Comparison of ENCODE assay signal across 13 cellular contexts in genomic region chr19:33514885-33515485, GRCh38. TPM values are rescaled to one million over a fixed set of nuclear protein-coding genes. Genes with fewer than 3 reads are reported as not detected.
DNase-seq lines count a peak whose midpoint lies in the region; ATAC-seq and TF ChIP-seq lines count a peak whose summit lies in the region.
"Had no signal": no experiment of that assay in that cellular context is flagged by ENCODE, and none has a peak within 500 bp of the region (broad histone marks: within the 10 kb centered on the region; RNA-seq: fewer than 3 reads in every experiment).

No MANE protein-coding gene starts in this region.

- H3K27ac ChIP-seq in left lung (no peak overlapping the region), esophagus muscularis mucosa (replicated peaks in 1 of 4) (no peak overlapping the region), coronary artery (peak overlapping the region in 1 of 2 donors; percentile 10)

- H3K4me1 Mint-ChIP-seq in activated CD4-positive, alpha-beta memory T cell treated with anti-CD3 and anti-CD28 coated beads, Interleukin-2, amount 10 ng/mL, durations not matched to agents 7 days and 5 days: peaks cover 48% of the 10 kb centered on the region
- H3K4me1 Mint-ChIP-seq: B cell had no signal

- CTCF ChIA-PET in activated CD4-positive, alpha-beta memory T cell treated with anti-CD3 and anti-CD28 coated beads, Interleukin-2, amount 10 ng/mL, durations not matched to agents 7 days and 5 days (lab: Charles Lee): interaction anchor here (1.3 kb wide), 1 partner anchor 84 kb away, joined by 3 read pairs; no protein-coding TSS in a partner anchor

- DNase-seq in stimulated activated CD4-positive, alpha-beta T cell treated with anti-CD3 and anti-CD28 coated beads, Interleukin-15, amount 100 ng/mL, for 24 hours: peak; percentile 9
- DNase-seq in stimulated activated CD4-positive, alpha-beta T cell treated with anti-CD3 and anti-CD28 coated beads, Interleukin-4, amount 100 ng/mL, for 4 hours: no peak
- peak; percentile 76 for DNase-seq in activated CD4-positive, alpha-beta memory T cell treated with anti-CD3 and anti-CD28 coated beads, Interleukin-2, amount 10 ng/mL, durations not matched to agents 7 days and 5 days
- DNase-seq in left lung (no peak), esophagus muscularis mucosa (ENCODE audit: extremely low spot score) (no peak), coronary artery (ENCODE audit: low spot score) (no peak), NCI-H526 (lab: John Stamatoyannopoulos, UW) (no peak)
- DNase-seq: activated CD8-positive, alpha-beta memory T cell treated with anti-CD3 and anti-CD28 coated beads, Interleukin-2, amount 50 U/mL, for 4 hours; HCEC 1CT; kidney glomerular epithelial cell; NCI-H526 treated with DMSO at 0.1 percent for 48 hours had no signal

- TF ChIP-seq EP300 in esophagus muscularis mucosa (IDR thresholded peaks at IDR 0.05): no peak

- peak overlapping the region; percentile 14 for H3K4me3 Mint-ChIP-seq in activated CD4-positive, alpha-beta memory T cell treated with anti-CD3 and anti-CD28 coated beads, Interleukin-2, amount 10 ng/mL, durations not matched to agents 7 days and 5 days
- H3K4me3 Mint-ChIP-seq: B cell had no signal

- no peak for TF ChIP-seq POLR2A in esophagus muscularis mucosa (IDR thresholded peaks at IDR 0.05; ENCODE audit: low read depth)

- H3K36me3 Mint-ChIP-seq in activated CD4-positive, alpha-beta memory T cell treated with anti-CD3 and anti-CD28 coated beads, Interleukin-2, amount 10 ng/mL, durations not matched to agents 7 days and 5 days (ENCODE audit: low read depth): no peaks in the 10 kb centered on the region

- no peaks in the 10 kb centered on the region for H3K9me3 Mint-ChIP-seq in activated CD4-positive, alpha-beta memory T cell treated with anti-CD3 and anti-CD28 coated beads, Interleukin-2, amount 10 ng/mL, durations not matched to agents 7 days and 5 days

- POLR2A ChIA-PET in activated CD4-positive, alpha-beta memory T cell treated with anti-CD3 and anti-CD28 coated beads, Interleukin-2, amount 10 ng/mL, durations not matched to agents 7 days and 5 days (lab: Charles Lee): no interaction called here

- H3K27ac Mint-ChIP-seq in activated CD4-positive, alpha-beta memory T cell treated with anti-CD3 and anti-CD28 coated beads, Interleukin-2, amount 10 ng/mL, durations not matched to agents 7 days and 5 days: peak overlapping the region; percentile 75
- H3K27ac Mint-ChIP-seq: B cell had no signal

- H3K27me3 Mint-ChIP-seq in activated CD4-positive, alpha-beta memory T cell treated with anti-CD3 and anti-CD28 coated beads, Interleukin-2, amount 10 ng/mL, durations not matched to agents 7 days and 5 days: no peaks in the 10 kb centered on the region
- H3K27me3 Mint-ChIP-seq: B cell had no signal

- H3K4me3 ChIP-seq in left lung (no peak overlapping the region), esophagus muscularis mucosa (no peak overlapping the region), coronary artery (no peak overlapping the region)

- H3K4me1 ChIP-seq in left lung (peaks cover 0 to 7% of the 10 kb centered on the region in 2 donors), esophagus muscularis mucosa (peaks cover 0 to 21% (median 3%) of the 10 kb centered on the region in 4 donors)

- 79% methylated on average over 24 of the region's 24 CpGs for WGBS in esophagus muscularis mucosa

- intact Hi-C loops in left lung (cut with DNase I): no loop called here
- intact Hi-C loops in esophagus muscularis mucosa (cut with DNase I): no loop called here

- H3K36me3 ChIP-seq in left lung (peaks cover 0 to 24% of the 10 kb centered on the region in 2 donors), esophagus muscularis mucosa (peaks cover 5 to 31% (median 26%) of the 10 kb centered on the region in 4 donors)

- ATAC-seq in left lung (peak; percentile 43), GM18867 (IDR thresholded peaks at IDR 0.05; ENCODE audit: unreplicated experiment) (no peak)

- no peaks in the 10 kb centered on the region for H3K27me3 ChIP-seq in left lung
- no peaks in the 10 kb centered on the region for H3K27me3 ChIP-seq in esophagus muscularis mucosa

- no peak for TF ChIP-seq CTCF in left lung (IDR thresholded peaks at IDR 0.05)
- no peak for TF ChIP-seq CTCF in esophagus muscularis mucosa (IDR thresholded peaks at IDR 0.05)
- TF ChIP-seq CTCF in coronary artery (IDR thresholded peaks at IDR 0.05): no peak

- H3K9me3 ChIP-seq in left lung (no peaks in the 10 kb centered on the region), esophagus muscularis mucosa (no peaks in the 10 kb centered on the region)

RNA-seq across cellular contexts. Expression of gene PEPD, which starts 6.6 kb away (rescaled TPM):
- 10 to 100 TPM; 33.3 to 36.6 TPM for total RNA-seq in activated CD4-positive, alpha-beta memory T cell treated with anti-CD3 and anti-CD28 coated beads, Interleukin-2, amount 10 ng/mL, durations not matched to agents 7 days and 5 days
- total RNA-seq in left lung (10 to 100 TPM; 73.2 to 90.1 TPM), esophagus muscularis mucosa (10 to 100 TPM; 59.8 to 90.9 (median 73.0) TPM)

Comparison
In these comparisons a context has a peak if more than half of its experiments do, and no peak if none do; other contexts are left out.
1. DNase-seq: peak in stimulated activated CD4-positive, alpha-beta T cell treated with anti-CD3 and anti-CD28 coated beads, Interleukin-15, amount 100 ng/mL, for 24 hours (single experiment) and activated CD4-positive, alpha-beta memory T cell treated with anti-CD3 and anti-CD28 coated beads, Interleukin-2, amount 10 ng/mL, durations not matched to agents 7 days and 5 days (single experiment); none in stimulated activated CD4-positive, alpha-beta T cell treated with anti-CD3 and anti-CD28 coated beads, Interleukin-4, amount 100 ng/mL, for 4 hours (0 of 2), left lung (0 of 2), esophagus muscularis mucosa (single experiment), coronary artery (single experiment) and NCI-H526 (0 of 2).